8 cellular contexts compared by ENCODE assay signal in genomic region chr2:85327757-85328617, GRCh38. TPM values are rescaled to one million over a fixed set of nuclear protein-coding genes. Genes with fewer than 3 reads are reported as not detected.
DNase-seq lines count a peak whose midpoint lies in the region; ATAC-seq and TF ChIP-seq lines count a peak whose summit lies in the region.

Gene TGOLN2, minus strand, starts transcription at chr2:85327989. Its CDS starts 27 bp downstream, at chr2:85327962.

- WGBS in suprapubic skin: under 1% methylated on average over 36 of the region's 63 CpGs

- peaks cover 18% of the 10 kb centered on the region for H3K36me3 Mint-ChIP-seq in activated naive CD4-positive, alpha-beta T cell treated with anti-CD3 and anti-CD28 coated beads, Interleukin-2, amount 50 U/mL, for 24 hours

- ATAC-seq in HG02610 (IDR thresholded peaks at IDR 0.05; ENCODE audit: unreplicated experiment) (peak; percentile 84), SK-N-SH treated with all-trans-retinoic acid at 6 μM for 48 hours (peak; percentile 98)

- TF ChIP-seq CTCF in GM10266 (IDR thresholded peaks at IDR 0.05; ENCODE audit: control insufficient read depth, insufficient read depth, low read depth, missing control alignments) (no peak), suprapubic skin (IDR thresholded peaks at IDR 0.05) (no peak)

- H3K27ac Mint-ChIP-seq in activated naive CD4-positive, alpha-beta T cell treated with anti-CD3 and anti-CD28 coated beads, Interleukin-2, amount 50 U/mL, for 24 hours: peak within 1 kb of the TSS; percentile 100

- peaks cover 40% of the 10 kb centered on the region for H3K4me1 Mint-ChIP-seq in activated naive CD4-positive, alpha-beta T cell treated with anti-CD3 and anti-CD28 coated beads, Interleukin-2, amount 50 U/mL, for 24 hours

- H3K27me3 Mint-ChIP-seq in activated naive CD4-positive, alpha-beta T cell treated with anti-CD3 and anti-CD28 coated beads, Interleukin-2, amount 50 U/mL, for 24 hours: no peaks in the 10 kb centered on the region

- peaks cover 46% of the 10 kb centered on the region for H3K4me1 ChIP-seq in suprapubic skin

- H3K27ac ChIP-seq in suprapubic skin: peak within 1 kb of the TSS; percentile 99

- H3K4me3 Mint-ChIP-seq in activated naive CD4-positive, alpha-beta T cell treated with anti-CD3 and anti-CD28 coated beads, Interleukin-2, amount 50 U/mL, for 24 hours: peak within 1 kb of the TSS; percentile 99

- peak within 1 kb of the TSS; percentile 76 for H3K4me3 ChIP-seq in suprapubic skin

- H3K36me3 ChIP-seq in suprapubic skin: peaks cover 17% of the 10 kb centered on the region

- TF ChIP-seq EP300 in suprapubic skin (IDR thresholded peaks at IDR 0.05): no peak

- no peaks in the 10 kb centered on the region for H3K9me3 Mint-ChIP-seq in activated naive CD4-positive, alpha-beta T cell treated with anti-CD3 and anti-CD28 coated beads, Interleukin-2, amount 50 U/mL, for 24 hours

- no peaks in the 10 kb centered on the region for H3K9me3 ChIP-seq in suprapubic skin

- H3K27me3 ChIP-seq in suprapubic skin: no peaks in the 10 kb centered on the region

- peak; percentile 97 to 98 for TF ChIP-seq POLR2A in suprapubic skin (IDR thresholded peaks at IDR 0.05)

- DNase-seq in GM10266 (ENCODE audit: extremely low spot score) (peak; percentile 94), NCI-H1092 treated with DMSO at 0.1 percent for 48 hours (lab: John Stamatoyannopoulos, UW) (peak; percentile 87), glomerular endothelial cell (ENCODE audit: extremely low read depth, low read depth, low spot score) (no peak), occipital lobe (lab: John Stamatoyannopoulos, UW) (peak; percentile 88), suprapubic skin (ENCODE audit: low spot score in 2 of 2) (peak; percentile 94 to 96)

TF ChIP-seq in SK-N-SH treated with all-trans-retinoic acid at 6 μM for 48 hours, 23 proteins besides CTCF, POLR2A, EP300 and RAD21:
- TF ChIP-seq OSR1 (CRISPR knock-in tag; IDR thresholded peaks at IDR 0.05): no peak
- 0 out of 2 replicates have a peak, but pooled peaks have one; percentile 42 for TF ChIP-seq PATZ1 (CRISPR knock-in tag; IDR thresholded peaks at IDR 0.05; ENCODE audit: borderline replicate concordance)
- TF ChIP-seq ZNF565 (CRISPR knock-in tag; conservative IDR thresholded peaks at IDR 0.05; ENCODE audit: low read depth): no peak
- no peak for TF ChIP-seq BACH2 (CRISPR knock-in tag; IDR thresholded peaks at IDR 0.05; ENCODE audit: borderline replicate concordance)

RNA-seq across cellular contexts. Expression of gene TGOLN2, which starts in this region (rescaled TPM):
- total RNA-seq in glomerular endothelial cell (165 and 231 TPM in 2 replicates), occipital lobe (34.5 TPM), suprapubic skin (100 to 1,000 TPM in 1 of 4 donors, 10 to 100 TPM in 3; 62.5 to 118 (median 72.0) TPM)
